Comparison of ENCODE assay signal across 1 cellular context in genomic region chr15:60004019-60004845, GRCh38.
TF ChIP-seq lines count a peak whose summit lies in the region.

TSS of gene FOXB1 (plus strand) at chr15:60004311. CDS start at chr15:60004964, 653 bp downstream.

TF ChIP-seq in HEK293, 187 proteins besides CTCF, POLR2A, EP300 and RAD21 (continued from another document and continues in another):
- TF ChIP-seq, protein P1, sequence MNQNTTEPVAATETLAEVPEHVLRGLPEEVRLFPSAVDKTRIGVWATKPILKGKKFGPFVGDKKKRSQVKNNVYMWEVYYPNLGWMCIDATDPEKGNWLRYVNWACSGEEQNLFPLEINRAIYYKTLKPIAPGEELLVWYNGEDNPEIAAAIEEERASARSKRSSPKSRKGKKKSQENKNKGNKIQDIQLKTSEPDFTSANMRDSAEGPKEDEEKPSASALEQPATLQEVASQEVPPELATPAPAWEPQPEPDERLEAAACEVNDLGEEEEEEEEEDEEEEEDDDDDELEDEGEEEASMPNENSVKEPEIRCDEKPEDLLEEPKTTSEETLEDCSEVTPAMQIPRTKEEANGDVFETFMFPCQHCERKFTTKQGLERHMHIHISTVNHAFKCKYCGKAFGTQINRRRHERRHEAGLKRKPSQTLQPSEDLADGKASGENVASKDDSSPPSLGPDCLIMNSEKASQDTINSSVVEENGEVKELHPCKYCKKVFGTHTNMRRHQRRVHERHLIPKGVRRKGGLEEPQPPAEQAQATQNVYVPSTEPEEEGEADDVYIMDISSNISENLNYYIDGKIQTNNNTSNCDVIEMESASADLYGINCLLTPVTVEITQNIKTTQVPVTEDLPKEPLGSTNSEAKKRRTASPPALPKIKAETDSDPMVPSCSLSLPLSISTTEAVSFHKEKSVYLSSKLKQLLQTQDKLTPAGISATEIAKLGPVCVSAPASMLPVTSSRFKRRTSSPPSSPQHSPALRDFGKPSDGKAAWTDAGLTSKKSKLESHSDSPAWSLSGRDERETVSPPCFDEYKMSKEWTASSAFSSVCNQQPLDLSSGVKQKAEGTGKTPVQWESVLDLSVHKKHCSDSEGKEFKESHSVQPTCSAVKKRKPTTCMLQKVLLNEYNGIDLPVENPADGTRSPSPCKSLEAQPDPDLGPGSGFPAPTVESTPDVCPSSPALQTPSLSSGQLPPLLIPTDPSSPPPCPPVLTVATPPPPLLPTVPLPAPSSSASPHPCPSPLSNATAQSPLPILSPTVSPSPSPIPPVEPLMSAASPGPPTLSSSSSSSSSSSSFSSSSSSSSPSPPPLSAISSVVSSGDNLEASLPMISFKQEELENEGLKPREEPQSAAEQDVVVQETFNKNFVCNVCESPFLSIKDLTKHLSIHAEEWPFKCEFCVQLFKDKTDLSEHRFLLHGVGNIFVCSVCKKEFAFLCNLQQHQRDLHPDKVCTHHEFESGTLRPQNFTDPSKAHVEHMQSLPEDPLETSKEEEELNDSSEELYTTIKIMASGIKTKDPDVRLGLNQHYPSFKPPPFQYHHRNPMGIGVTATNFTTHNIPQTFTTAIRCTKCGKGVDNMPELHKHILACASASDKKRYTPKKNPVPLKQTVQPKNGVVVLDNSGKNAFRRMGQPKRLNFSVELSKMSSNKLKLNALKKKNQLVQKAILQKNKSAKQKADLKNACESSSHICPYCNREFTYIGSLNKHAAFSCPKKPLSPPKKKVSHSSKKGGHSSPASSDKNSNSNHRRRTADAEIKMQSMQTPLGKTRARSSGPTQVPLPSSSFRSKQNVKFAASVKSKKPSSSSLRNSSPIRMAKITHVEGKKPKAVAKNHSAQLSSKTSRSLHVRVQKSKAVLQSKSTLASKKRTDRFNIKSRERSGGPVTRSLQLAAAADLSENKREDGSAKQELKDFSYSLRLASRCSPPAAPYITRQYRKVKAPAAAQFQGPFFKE (tag by site-specific recombination; IDR thresholded peaks at IDR 0.05; ENCODE audit: borderline replicate concordance) = no peak
- TF ChIP-seq, protein P2, sequence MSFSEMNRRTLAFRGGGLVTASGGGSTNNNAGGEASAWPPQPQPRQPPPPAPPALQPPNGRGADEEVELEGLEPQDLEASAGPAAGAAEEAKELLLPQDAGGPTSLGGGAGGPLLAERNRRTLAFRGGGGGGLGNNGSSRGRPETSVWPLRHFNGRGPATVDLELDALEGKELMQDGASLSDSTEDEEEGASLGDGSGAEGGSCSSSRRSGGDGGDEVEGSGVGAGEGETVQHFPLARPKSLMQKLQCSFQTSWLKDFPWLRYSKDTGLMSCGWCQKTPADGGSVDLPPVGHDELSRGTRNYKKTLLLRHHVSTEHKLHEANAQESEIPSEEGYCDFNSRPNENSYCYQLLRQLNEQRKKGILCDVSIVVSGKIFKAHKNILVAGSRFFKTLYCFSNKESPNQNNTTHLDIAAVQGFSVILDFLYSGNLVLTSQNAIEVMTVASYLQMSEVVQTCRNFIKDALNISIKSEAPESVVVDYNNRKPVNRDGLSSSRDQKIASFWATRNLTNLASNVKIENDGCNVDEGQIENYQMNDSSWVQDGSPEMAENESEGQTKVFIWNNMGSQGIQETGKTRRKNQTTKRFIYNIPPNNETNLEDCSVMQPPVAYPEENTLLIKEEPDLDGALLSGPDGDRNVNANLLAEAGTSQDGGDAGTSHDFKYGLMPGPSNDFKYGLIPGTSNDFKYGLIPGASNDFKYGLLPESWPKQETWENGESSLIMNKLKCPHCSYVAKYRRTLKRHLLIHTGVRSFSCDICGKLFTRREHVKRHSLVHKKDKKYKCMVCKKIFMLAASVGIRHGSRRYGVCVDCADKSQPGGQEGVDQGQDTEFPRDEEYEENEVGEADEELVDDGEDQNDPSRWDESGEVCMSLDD (tag by site-specific recombination; IDR thresholded peaks at IDR 0.05) = no peak
- TF ChIP-seq ZNF660 (tag by site-specific recombination; IDR thresholded peaks at IDR 0.05) (peak; percentile 59; the same call in 1 of the 2 replicates), WT1 (tag by site-specific recombination; IDR thresholded peaks at IDR 0.05) (peak; percentile 79), ZNF76 (tag by site-specific recombination; IDR thresholded peaks at IDR 0.05; ENCODE audit: borderline replicate concordance, low read depth) (peak; percentile 78), SP3 (tag by site-specific recombination; IDR thresholded peaks at IDR 0.05) (peak; percentile 48; the same call in 1 of the 2 replicates), ZSCAN30 (tag by site-specific recombination; IDR thresholded peaks at IDR 0.05) (0 out of 2 replicates have a peak, but pooled peaks have one; percentile 2), ZNF366 (tag by site-specific recombination; conservative IDR thresholded peaks at IDR 0.05) (peak; percentile 33), ZFHX2 (tag by site-specific recombination; conservative IDR thresholded peaks at IDR 0.05) (peak; percentile 47), FEZF1 (tag by site-specific recombination; IDR thresholded peaks at IDR 0.05) (peak; percentile 86), ZNF704 (tag by site-specific recombination; IDR thresholded peaks at IDR 0.05) (peak; percentile 85), ZBTB17 (tag by site-specific recombination; IDR thresholded peaks at IDR 0.05) (peak; percentile 44; the same call in 1 of the 2 replicates), KLF7 (tag by site-specific recombination; IDR thresholded peaks at IDR 0.05; ENCODE audit: borderline replicate concordance) (no peak), SP2 (tag by site-specific recombination; IDR thresholded peaks at IDR 0.05) (peak; percentile 76), ZNF18 (tag by site-specific recombination; IDR thresholded peaks at IDR 0.05) (peak; percentile 87; the same call in 1 of the 2 replicates), ZNF341 (tag by site-specific recombination; IDR thresholded peaks at IDR 0.05; ENCODE audit: low read depth) (peak; percentile 96), IKZF3 (tag by site-specific recombination; IDR thresholded peaks at IDR 0.05) (peak; percentile 61), ZBTB11 (tag by site-specific recombination; conservative IDR thresholded peaks at IDR 0.05; ENCODE audit: low read depth) (peak; percentile 33; the same call in 1 of the 2 replicates), GLIS1 (tag by site-specific recombination; IDR thresholded peaks at IDR 0.05) (peak; percentile 60), ZNF677 (tag by site-specific recombination; IDR thresholded peaks at IDR 0.05) (no peak), ZNF26 (tag by site-specific recombination; IDR thresholded peaks at IDR 0.05) (no peak), ZBTB48 (tag by site-specific recombination; IDR thresholded peaks at IDR 0.05) (no peak), ZNF391 (tag by site-specific recombination; IDR thresholded peaks at IDR 0.05; ENCODE audit: borderline replicate concordance, low read depth) (no peak), ZNF449 (tag by site-specific recombination; IDR thresholded peaks at IDR 0.05) (0 out of 2 replicates have a peak, but pooled peaks have one; percentile 26), ZBTB8A (tag by site-specific recombination; IDR thresholded peaks at IDR 0.05) (peak; percentile 89), KLF9 (tag by site-specific recombination; IDR thresholded peaks at IDR 0.05; ENCODE audit: low read depth) (peak; percentile 29; the same call in 1 of the 2 replicates), ZNF596 (tag by site-specific recombination; IDR thresholded peaks at IDR 0.05) (peak; percentile 9; the same call in 1 of the 2 replicates), GLIS2 (tag by site-specific recombination; IDR thresholded peaks at IDR 0.05) (peak; percentile 49; the same call in 1 of the 2 replicates), BCL11A (tag by site-specific recombination; IDR thresholded peaks at IDR 0.05; ENCODE audit: low read depth) (peak; percentile 6; the same call in 1 of the 2 replicates), OSR2 (tag by site-specific recombination; IDR thresholded peaks at IDR 0.05) (peak; percentile 90), ZIC2 (tag by site-specific recombination; IDR thresholded peaks at IDR 0.05) (peak; percentile 44; the same call in 1 of the 2 replicates)
- TF ChIP-seq, protein P3, sequence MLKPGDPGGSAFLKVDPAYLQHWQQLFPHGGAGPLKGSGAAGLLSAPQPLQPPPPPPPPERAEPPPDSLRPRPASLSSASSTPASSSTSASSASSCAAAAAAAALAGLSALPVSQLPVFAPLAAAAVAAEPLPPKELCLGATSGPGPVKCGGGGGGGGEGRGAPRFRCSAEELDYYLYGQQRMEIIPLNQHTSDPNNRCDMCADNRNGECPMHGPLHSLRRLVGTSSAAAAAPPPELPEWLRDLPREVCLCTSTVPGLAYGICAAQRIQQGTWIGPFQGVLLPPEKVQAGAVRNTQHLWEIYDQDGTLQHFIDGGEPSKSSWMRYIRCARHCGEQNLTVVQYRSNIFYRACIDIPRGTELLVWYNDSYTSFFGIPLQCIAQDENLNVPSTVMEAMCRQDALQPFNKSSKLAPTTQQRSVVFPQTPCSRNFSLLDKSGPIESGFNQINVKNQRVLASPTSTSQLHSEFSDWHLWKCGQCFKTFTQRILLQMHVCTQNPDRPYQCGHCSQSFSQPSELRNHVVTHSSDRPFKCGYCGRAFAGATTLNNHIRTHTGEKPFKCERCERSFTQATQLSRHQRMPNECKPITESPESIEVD (tag by site-specific recombination; IDR thresholded peaks at IDR 0.05) = 0 out of 2 replicates have a peak, but pooled peaks have one; percentile 23
- TF ChIP-seq, protein P4, sequence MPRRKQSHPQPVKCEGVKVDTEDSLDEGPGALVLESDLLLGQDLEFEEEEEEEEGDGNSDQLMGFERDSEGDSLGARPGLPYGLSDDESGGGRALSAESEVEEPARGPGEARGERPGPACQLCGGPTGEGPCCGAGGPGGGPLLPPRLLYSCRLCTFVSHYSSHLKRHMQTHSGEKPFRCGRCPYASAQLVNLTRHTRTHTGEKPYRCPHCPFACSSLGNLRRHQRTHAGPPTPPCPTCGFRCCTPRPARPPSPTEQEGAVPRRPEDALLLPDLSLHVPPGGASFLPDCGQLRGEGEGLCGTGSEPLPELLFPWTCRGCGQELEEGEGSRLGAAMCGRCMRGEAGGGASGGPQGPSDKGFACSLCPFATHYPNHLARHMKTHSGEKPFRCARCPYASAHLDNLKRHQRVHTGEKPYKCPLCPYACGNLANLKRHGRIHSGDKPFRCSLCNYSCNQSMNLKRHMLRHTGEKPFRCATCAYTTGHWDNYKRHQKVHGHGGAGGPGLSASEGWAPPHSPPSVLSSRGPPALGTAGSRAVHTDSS (tag by site-specific recombination; IDR thresholded peaks at IDR 0.05) = peak; percentile 91
